Comparison of ENCODE assay signal across 10 cellular contexts in genomic region chr10:79139124-79139835, GRCh38.
DNase-seq lines count a peak whose midpoint lies in the region; ATAC-seq, FAIRE-seq and TF ChIP-seq lines count a peak whose summit lies in the region.
"Had no signal": no experiment of that assay in that cellular context is flagged by ENCODE, and none has a peak within 500 bp of the region (broad histone marks: within the 10 kb centered on the region; RNA-seq: fewer than 3 reads in every experiment).

No MANE protein-coding gene starts in this region.

- peak overlapping the region; percentile 41 to 86 (median 74) for H3K27ac ChIP-seq in esophagus squamous epithelium
- H3K27ac ChIP-seq in CD4-positive, alpha-beta memory T cell (ENCODE audit: low read depth, low read length): no peak overlapping the region

- POLR2A ChIA-PET in activated CD4-positive, alpha-beta T cell treated with anti-CD3 and anti-CD28 coated beads, Interleukin-2, amount 10 ng/mL, durations not matched to agents 7 days and 5 days (lab: Charles Lee): interaction anchor here (0.6 to 0.7 kb wide), 2 partner anchors 48 to 837 kb away, joined by 3 to 4 read pairs; no protein-coding TSS in a partner anchor
- POLR2A ChIA-PET in CD4-positive, alpha-beta memory T cell (lab: Charles Lee; ENCODE audit: partially characterized antibody): no interaction called here

- intact Hi-C loops in esophagus squamous epithelium (cut with DNase I): no loop called here
- intact Hi-C loops in CD4-positive, alpha-beta memory T cell (cut with micrococcal nuclease): no loop called here

- TF ChIP-seq CTCF in esophagus squamous epithelium (IDR thresholded peaks at IDR 0.05): no peak

- peaks cover 68% of the 10 kb centered on the region for H3K4me1 Mint-ChIP-seq in stimulated activated naive CD8-positive, alpha-beta T cell treated with anti-CD3 and anti-CD28 coated beads, Interleukin-15, Interleukin-2, amounts not matched to agents 100 ng/mL and 50 ng/mL, for 24 hours (ENCODE audit: low read depth)
- peaks cover 43 to 47% (median 47%) of the 10 kb centered on the region in 3 donors for H3K4me1 Mint-ChIP-seq in naive B cell
- H3K4me1 Mint-ChIP-seq in activated CD4-positive, alpha-beta T cell treated with anti-CD3 and anti-CD28 coated beads, Interleukin-2, amount 10 ng/mL, durations not matched to agents 7 days and 5 days: peaks cover 55% of the 10 kb centered on the region
- peaks cover 33 to 82% (median 54%) of the 10 kb centered on the region in 4 donors for H3K4me1 Mint-ChIP-seq in CD4-positive, alpha-beta memory T cell

- H3K4me3 Mint-ChIP-seq in stimulated activated naive CD8-positive, alpha-beta T cell treated with anti-CD3 and anti-CD28 coated beads, Interleukin-15, Interleukin-2, amounts not matched to agents 100 ng/mL and 50 ng/mL, for 24 hours: no peak overlapping the region
- H3K4me3 Mint-ChIP-seq in naive B cell: peak overlapping the region in 6 of 8 donors; percentile 30 to 81 (median 72)
- no peak overlapping the region for H3K4me3 Mint-ChIP-seq in activated CD4-positive, alpha-beta T cell treated with anti-CD3 and anti-CD28 coated beads, Interleukin-2, amount 10 ng/mL, durations not matched to agents 7 days and 5 days
- H3K4me3 Mint-ChIP-seq in CD4-positive, alpha-beta memory T cell: no peak overlapping the region

- no peaks in the 10 kb centered on the region for H3K9me3 Mint-ChIP-seq in stimulated activated naive CD8-positive, alpha-beta T cell treated with anti-CD3 and anti-CD28 coated beads, Interleukin-15, Interleukin-2, amounts not matched to agents 100 ng/mL and 50 ng/mL, for 24 hours
- no peaks in the 10 kb centered on the region for H3K9me3 Mint-ChIP-seq in naive B cell
- no peaks in the 10 kb centered on the region for H3K9me3 Mint-ChIP-seq in activated CD4-positive, alpha-beta T cell treated with anti-CD3 and anti-CD28 coated beads, Interleukin-2, amount 10 ng/mL, durations not matched to agents 7 days and 5 days
- H3K9me3 Mint-ChIP-seq in CD4-positive, alpha-beta memory T cell: no peaks in the 10 kb centered on the region

- H3K9me3 ChIP-seq in esophagus squamous epithelium: no peaks in the 10 kb centered on the region
- H3K9me3 ChIP-seq in CD4-positive, alpha-beta memory T cell (ENCODE audit: control insufficient read depth in 1 of 2, low read length in 2 of 2): no peaks in the 10 kb centered on the region

- H3K4me1 ChIP-seq in esophagus squamous epithelium: peaks cover 48 to 91% (median 69%) of the 10 kb centered on the region in 3 donors
- peaks cover 43% of the 10 kb centered on the region for H3K4me1 ChIP-seq in CD4-positive, alpha-beta memory T cell (ENCODE audit: insufficient read depth, low read length)

- no peaks in the 10 kb centered on the region for H3K36me3 Mint-ChIP-seq in stimulated activated naive CD8-positive, alpha-beta T cell treated with anti-CD3 and anti-CD28 coated beads, Interleukin-15, Interleukin-2, amounts not matched to agents 100 ng/mL and 50 ng/mL, for 24 hours (ENCODE audit: low read depth)
- H3K36me3 Mint-ChIP-seq in naive B cell: peaks cover 0 to 8% of the 10 kb centered on the region in 2 donors
- peaks cover 6% of the 10 kb centered on the region for H3K36me3 Mint-ChIP-seq in activated CD4-positive, alpha-beta T cell treated with anti-CD3 and anti-CD28 coated beads, Interleukin-2, amount 10 ng/mL, durations not matched to agents 7 days and 5 days (ENCODE audit: low read depth)
- peaks cover 19 to 26% of the 10 kb centered on the region in 2 donors for H3K36me3 Mint-ChIP-seq in CD4-positive, alpha-beta memory T cell

- peaks cover 8 to 85% (median 18%) of the 10 kb centered on the region in 3 donors for H3K36me3 ChIP-seq in esophagus squamous epithelium
- no peaks in the 10 kb centered on the region for H3K36me3 ChIP-seq in CD4-positive, alpha-beta memory T cell (ENCODE audit: insufficient read depth, low read length)

- H3K27ac Mint-ChIP-seq in stimulated activated naive CD8-positive, alpha-beta T cell treated with anti-CD3 and anti-CD28 coated beads, Interleukin-15, Interleukin-2, amounts not matched to agents 100 ng/mL and 50 ng/mL, for 24 hours: peak overlapping the region; percentile 90
- peak overlapping the region in 4 of 6 donors; percentile 37 to 72 (median 68) for H3K27ac Mint-ChIP-seq in naive B cell
- no peak overlapping the region for H3K27ac Mint-ChIP-seq in activated CD4-positive, alpha-beta T cell treated with anti-CD3 and anti-CD28 coated beads, Interleukin-2, amount 10 ng/mL, durations not matched to agents 7 days and 5 days
- H3K27ac Mint-ChIP-seq in CD4-positive, alpha-beta memory T cell: peak overlapping the region in 3 of 7 donors; percentile 80 to 91 (median 87)

- WGBS in esophagus squamous epithelium, 2 donors: 63 to 64% methylated on average over 17 to 19 of the region's 26 CpGs

- H3K4me3 ChIP-seq in esophagus squamous epithelium: no peak overlapping the region
- H3K4me3 ChIP-seq in CD4-positive, alpha-beta memory T cell (ENCODE audit: low read length in 2 of 2): no peak overlapping the region

- no peak for DNase-seq in stimulated activated naive CD8-positive, alpha-beta T cell treated with anti-CD3 and anti-CD28 coated beads, Interleukin-15, Interleukin-2, amounts not matched to agents 100 U/mL and 50 U/mL, for 24 hours
- DNase-seq in esophagus squamous epithelium (lab: John Stamatoyannopoulos, UW) (no peak), naive B cell (no peak), GM19239 (ENCODE audit: insufficient read length, low spot score) (no peak)
- no peak for DNase-seq in activated CD4-positive, alpha-beta T cell treated with anti-CD3 and anti-CD28 coated beads, Interleukin-2, amount 10 ng/mL, durations not matched to agents 7 days and 5 days
- DNase-seq in CD4-positive, alpha-beta memory T cell: no peak
- DNase-seq: COR-L47; effector CD8-positive, alpha-beta T cell had no signal

- H3K27me3 ChIP-seq in esophagus squamous epithelium: no peaks in the 10 kb centered on the region
- H3K27me3 ChIP-seq in CD4-positive, alpha-beta memory T cell (ENCODE audit: insufficient read depth, low read length): no peaks in the 10 kb centered on the region

- H3K27me3 Mint-ChIP-seq in stimulated activated naive CD8-positive, alpha-beta T cell treated with anti-CD3 and anti-CD28 coated beads, Interleukin-15, Interleukin-2, amounts not matched to agents 100 ng/mL and 50 ng/mL, for 24 hours: no peaks in the 10 kb centered on the region
- H3K27me3 Mint-ChIP-seq in naive B cell: peaks cover 14 to 44% (median 34%) of the 10 kb centered on the region in 3 donors
- no peaks in the 10 kb centered on the region for H3K27me3 Mint-ChIP-seq in activated CD4-positive, alpha-beta T cell treated with anti-CD3 and anti-CD28 coated beads, Interleukin-2, amount 10 ng/mL, durations not matched to agents 7 days and 5 days
- no peaks in the 10 kb centered on the region for H3K27me3 Mint-ChIP-seq in CD4-positive, alpha-beta memory T cell

- FAIRE-seq in GM19239 (lab: Jason Lieb, UNC): no peak

- CTCF ChIA-PET in activated CD4-positive, alpha-beta T cell treated with anti-CD3 and anti-CD28 coated beads, Interleukin-2, amount 10 ng/mL, durations not matched to agents 7 days and 5 days (lab: Charles Lee): interaction anchor here (0.7 to 1.1 kb wide), 3 partner anchors 9 to 17 kb away, joined by 3 to 4 read pairs (median 3); no protein-coding TSS in a partner anchor
- CTCF ChIA-PET in CD4-positive, alpha-beta memory T cell (lab: Charles Lee; ENCODE audit: partially characterized antibody): interaction anchor here (1.1 to 1.4 kb wide), 2 partner anchors 15 to 56 kb away, joined by 5 read pairs; no protein-coding TSS in a partner anchor

- TF ChIP-seq POLR2A in esophagus squamous epithelium (IDR thresholded peaks at IDR 0.05): no peak

- no peak for ATAC-seq in stimulated activated naive CD8-positive, alpha-beta T cell treated with anti-CD3 and anti-CD28 coated beads, Interleukin-15, Interleukin-2, amounts not matched to agents 100 U/mL and 50 U/mL, for 24 hours
- peak in 1 of 2 donors; percentile 52 for ATAC-seq in naive B cell (ENCODE audit: low read depth in 2 of 2)
- no peak for ATAC-seq in GM19452 (IDR thresholded peaks at IDR 0.05; ENCODE audit: unreplicated experiment)

Comparison
In these comparisons a context has a peak if more than half of its experiments do, and no peak if none do; other contexts are left out.
1. H3K4me3 Mint-ChIP-seq: peak in naive B cell (6 of 8); none in stimulated activated naive CD8-positive, alpha-beta T cell treated with anti-CD3 and anti-CD28 coated beads, Interleukin-15, Interleukin-2, amounts not matched to agents 100 ng/mL and 50 ng/mL, for 24 hours (single experiment), activated CD4-positive, alpha-beta T cell treated with anti-CD3 and anti-CD28 coated beads, Interleukin-2, amount 10 ng/mL, durations not matched to agents 7 days and 5 days (single experiment) and CD4-positive, alpha-beta memory T cell (0 of 8).